9 cellular contexts compared by ENCODE assay signal in the genomic region with DNA sequence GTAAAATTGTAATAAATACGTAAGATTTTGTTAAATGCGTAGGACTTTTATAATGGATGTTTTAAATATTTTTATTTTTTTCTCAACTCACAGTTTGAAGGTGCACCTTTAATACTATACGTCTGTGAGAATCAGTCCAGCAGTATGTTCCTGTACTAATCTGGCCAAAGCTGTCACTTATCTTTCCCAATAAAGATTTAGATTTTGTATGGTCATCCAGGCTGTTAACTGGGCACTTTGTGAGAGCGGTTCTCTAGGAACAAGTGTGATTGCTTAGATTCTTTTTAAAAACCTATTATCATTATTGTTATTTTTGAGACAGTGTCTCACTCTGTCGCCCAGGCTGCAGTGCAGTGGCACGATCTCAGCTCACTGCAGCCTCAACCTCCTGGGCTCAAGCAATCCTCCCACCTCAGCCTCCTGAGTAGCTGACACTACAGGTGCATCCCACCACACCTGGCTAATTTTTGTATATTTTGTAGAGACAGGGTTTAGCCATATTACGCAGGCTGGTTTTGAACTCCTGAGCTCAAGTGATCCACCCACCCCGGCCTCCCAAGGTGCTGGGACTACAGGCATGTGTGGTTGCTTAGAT. TPM values are rescaled to one million over a fixed set of nuclear protein-coding genes. Genes with fewer than 3 reads are reported as not detected.
A peak's percentile ranks its signal among the peaks of the same experiment; 100 is the strongest.
DNase-seq lines count a peak whose midpoint lies in the region; ATAC-seq, FAIRE-seq and TF ChIP-seq lines count a peak whose summit lies in the region.
"Had no signal": no experiment of that assay in that cellular context is flagged by ENCODE, and none has a peak within 500 bp of the region (broad histone marks: within the 10 kb centered on the region; RNA-seq: fewer than 3 reads in every experiment).

No MANE protein-coding gene starts in this region.

- H3K9ac ChIP-seq in GM12878 (ENCODE audit: control insufficient read depth, insufficient read depth, low read length): peak overlapping the region; percentile 92

- RAD21 ChIA-PET in GM12878 (lab: Charles Lee; ENCODE audit: unreplicated experiment): interaction anchor here (0.8 to 4.1 kb wide), 7 partner anchors 9 to 120 kb away, joined by 3 to 23 read pairs (median 5); a partner anchor contains a TSS

- no peak overlapping the region for H3K27ac Mint-ChIP-seq in activated naive CD4-positive, alpha-beta T cell treated with anti-CD3 and anti-CD28 coated beads, Interleukin-2, amount 50 U/mL, for 24 hours

- no peaks in the 10 kb centered on the region for H4K20me1 ChIP-seq in GM12878 (ENCODE audit: control insufficient read depth, insufficient read depth)

- H3K79me2 ChIP-seq in GM12878 (ENCODE audit: control insufficient read depth, insufficient read depth, low read length): peaks cover 6% of the 10 kb centered on the region

- H3K27me3 Mint-ChIP-seq in activated naive CD4-positive, alpha-beta T cell treated with anti-CD3 and anti-CD28 coated beads, Interleukin-2, amount 50 U/mL, for 24 hours: peaks cover 36% of the 10 kb centered on the region

- TSS peak; percentile 54 for BruUV-seq in GM12878 (replicated peaks; lab: Mats Ljungman, UMichigan)

- TF ChIP-seq POLR2A in GM12878 (IDR thresholded peaks at IDR 0.05; ENCODE audit: low read depth, low read length): no peak

- no peaks in the 10 kb centered on the region for H3K9me3 Mint-ChIP-seq in activated naive CD4-positive, alpha-beta T cell treated with anti-CD3 and anti-CD28 coated beads, Interleukin-2, amount 50 U/mL, for 24 hours

- no peaks in the 10 kb centered on the region for H3K27me3 ChIP-seq in GM12878 (replicated peaks in 1 of 2; ENCODE audit: control insufficient read depth in 2 of 2, insufficient read depth in 2 of 2, low read length in 1 of 2)
- no peaks in the 10 kb centered on the region for H3K27me3 ChIP-seq in lower lobe of right lung (ENCODE audit: low read depth)
- H3K27me3 ChIP-seq in upper lobe of right lung: no peaks in the 10 kb centered on the region

- peaks cover 15% of the 10 kb centered on the region for H3K4me1 Mint-ChIP-seq in activated naive CD4-positive, alpha-beta T cell treated with anti-CD3 and anti-CD28 coated beads, Interleukin-2, amount 50 U/mL, for 24 hours

- CTCF ChIA-PET in GM12878 (lab: Yijun Ruan, JAX): interaction anchor here (0.8 to 12.1 kb wide), 6 partner anchors 10 to 192 kb away, joined by 4 to 223 read pairs (median 9); no protein-coding TSS in a partner anchor

- H3K27ac ChIP-seq in GM12878 (ENCODE audit: control insufficient read depth, insufficient read depth): peak overlapping the region; percentile 66; the same call in 1 of the 2 replicates
- H3K27ac ChIP-seq in lower lobe of right lung: peak overlapping the region; percentile 92
- peak overlapping the region; percentile 91 for H3K27ac ChIP-seq in upper lobe of right lung

- DNase-seq in activated naive CD4-positive, alpha-beta T cell treated with anti-CD3 and anti-CD28 coated beads, Interleukin-2, amount 50 U/mL, for 16 hours: no peak
- DNase-seq in GM12878 (ENCODE audit: low read depth, low spot score): no peak
- DNase-seq in lower lobe of right lung: no peak
- no peak for DNase-seq in upper lobe of right lung
- DNase-seq in pons (ENCODE audit: low spot score): no peak
- no peak for DNase-seq in C1 segment of cervical spinal cord (lab: John Stamatoyannopoulos, UW)
- DNase-seq: DND-41 had no signal

- H3K9me3 ChIP-seq in GM12878 (replicated peaks; ENCODE audit: control insufficient read depth, insufficient read depth, low read length) (peaks cover 2% of the 10 kb centered on the region; the same call in 1 of the 3 replicates), lower lobe of right lung (no peaks in the 10 kb centered on the region), upper lobe of right lung (no peaks in the 10 kb centered on the region)

- H3K36me3 Mint-ChIP-seq in activated naive CD4-positive, alpha-beta T cell treated with anti-CD3 and anti-CD28 coated beads, Interleukin-2, amount 50 U/mL, for 24 hours: peaks cover 2% of the 10 kb centered on the region

- no peak for FAIRE-seq in GM12878 (lab: Jason Lieb, UNC)

- H3K4me3 Mint-ChIP-seq in activated naive CD4-positive, alpha-beta T cell treated with anti-CD3 and anti-CD28 coated beads, Interleukin-2, amount 50 U/mL, for 24 hours: peak overlapping the region; percentile 96

- WGBS in GM12878 (ENCODE audit: insufficient coverage, insufficient replicate concordance, low lambda C conversion rate, missing lambda C conversion rate): 64% methylated on average over 8 of the region's 8 CpGs

- POLR2A ChIA-PET in GM12878 (lab: Charles Lee): interaction anchor here (1.1 to 2.3 kb wide), 4 partner anchors 10 to 119 kb away, joined by 3 to 14 read pairs (median 10); a partner anchor contains a TSS

- in situ Hi-C loops in GM12878 (cut with MboI): no loop called here

- H3K4me1 ChIP-seq in GM12878 (ENCODE audit: control insufficient read depth, insufficient read depth, low read length) (peaks cover 16% of the 10 kb centered on the region), lower lobe of right lung (peaks cover 27% of the 10 kb centered on the region), upper lobe of right lung (peaks cover 23% of the 10 kb centered on the region)

- H3K36me3 ChIP-seq in GM12878 (ENCODE audit: control insufficient read depth in 2 of 2, insufficient read depth in 2 of 2, low read length in 1 of 2) (no peaks in the 10 kb centered on the region), lower lobe of right lung (no peaks in the 10 kb centered on the region), upper lobe of right lung (no peaks in the 10 kb centered on the region)

- ATAC-seq in GM12878 (no peak), lower lobe of right lung (no peak), upper lobe of right lung (no peak), GM19035 (IDR thresholded peaks at IDR 0.05; ENCODE audit: unreplicated experiment) (no peak)

- no peak for TF ChIP-seq RAD21 in GM12878 (IDR thresholded peaks at IDR 0.05; ENCODE audit: insufficient read depth, low read depth, low read length)

- H2AFZ ChIP-seq in GM12878 (ENCODE audit: control insufficient read depth, low read depth, low read length): peak overlapping the region; percentile 85

- no peak for TF ChIP-seq CTCF in GM12878 (IDR thresholded peaks at IDR 0.05 in 2 of 3, conservative IDR thresholded peaks at IDR 0.05 in 1 of 3; ENCODE audit: control insufficient read depth in 2 of 3, extremely low read depth in 1 of 3, insufficient read depth in 1 of 3, low read depth in 3 of 3, low read length in 3 of 3)
- TF ChIP-seq CTCF in lower lobe of right lung (IDR thresholded peaks at IDR 0.05): no peak
- no peak for TF ChIP-seq CTCF in upper lobe of right lung (IDR thresholded peaks at IDR 0.05)

- SMC1A ChIA-PET in GM12878 (lab: Charles Lee; ENCODE audit: uncharacterized antibody, unreplicated experiment): interaction anchor here (0.8 to 10.4 kb wide), 6 partner anchors 11 to 120 kb away, joined by 3 to 128 read pairs (median 6); a partner anchor contains a TSS

- intact Hi-C loops in GM12878 (cut with micrococcal nuclease; ENCODE audit: unreplicated experiment) (no loop called here), lower lobe of right lung (cut with DNase I) (loop anchor here (10.0 kb wide), 1 partner anchor 71 kb away; no protein-coding TSS in a partner anchor), upper lobe of right lung (cut with DNase I) (no loop called here)

- no peak for TF ChIP-seq EP300 in GM12878 (IDR thresholded peaks at IDR 0.05; ENCODE audit: borderline replicate concordance in 1 of 2, control insufficient read depth in 1 of 2, low read depth in 2 of 2, low read length in 2 of 2)

- peak overlapping the region; percentile 92 for H3K4me2 ChIP-seq in GM12878 (ENCODE audit: control insufficient read depth, insufficient read depth)

- peak overlapping the region; percentile 81 for H3K4me3 ChIP-seq in GM12878
- peak overlapping the region; percentile 85 for H3K4me3 ChIP-seq in lower lobe of right lung
- peak overlapping the region; percentile 74 for H3K4me3 ChIP-seq in upper lobe of right lung

RNA-seq across cellular contexts. Expression of a gene that starts 1.7 kb away (rescaled TPM):
- total RNA-seq in GM12878 (2013; cell fraction: nucleolus; rRNA removed): 8.7 and 9.1 TPM in 2 replicates
- total RNA-seq in GM12878 (2014; rRNA removed) (8.4 and 11.3 TPM in 2 replicates), GM12878 (2014; rRNA removed; fragmentation: Illumina TruSeq; extraction: Trizol) (8.4 and 8.8 TPM in 2 replicates), GM12878 (2021) (7.4 and 9.2 TPM in 2 replicates), lower lobe of right lung (18.3 TPM), upper lobe of right lung (19.5 TPM)
- 1.4 TPM for polyA plus RNA-seq in GM12878 (2011; ENCODE audit: low read depth)
- polyA plus RNA-seq in GM12878 (2011; rRNA removed) (5.0 and 5.4 TPM in 2 replicates), GM12878 (2014; fragmentation: Illumina TruSeq; extraction: Trizol) (6.3 and 8.1 TPM in 2 replicates), GM12878 (2014; fragmentation: Nextera tagmentation; extraction: Ambion mirVana) (1 to 10 TPM in 1 of 2 experiments, under 1 TPM in 1; 0.92 to 2.6 TPM), GM12878 (2014; rRNA removed) (8.2 and 8.8 TPM in 2 replicates), GM12878 (2016; fragmentation: Nextera tagmentation; extraction: Ambion mirVana) (1 to 10 TPM; 9.0 TPM)
- polyA plus RNA-seq in GM12878 (2011; cell fraction: cytosol; rRNA removed): 2.7 and 3.1 TPM in 2 replicates
- polyA plus RNA-seq in GM12878 (2011; cell fraction: nucleus; rRNA removed): 8.4 and 9.0 TPM in 2 replicates
- polyA plus RNA-seq in GM12878 (2012): 1.9 and 3.6 TPM in 2 replicates
- 5.0 and 7.6 TPM in 2 replicates for polyA minus RNA-seq in GM12878 (2011; rRNA and poly(A)+ RNA removed)
- polyA minus RNA-seq in GM12878 (2011; cell fraction: cytosol; rRNA and poly(A)+ RNA removed): 2.8 TPM in 2 replicates
- 4.6 and 11.5 TPM in 2 replicates for polyA minus RNA-seq in GM12878 (2011; cell fraction: nucleus; rRNA and poly(A)+ RNA removed)

RNA-seq across cellular contexts. Expression of a gene that starts 58.4 kb away (rescaled TPM):
- 0.06 TPM in 1 of 2 replicates, not detected in the other for total RNA-seq in GM12878 (2013; cell fraction: nucleolus; rRNA removed)
- not detected in 2 replicates for total RNA-seq in GM12878 (2014; rRNA removed)
- not detected in 2 replicates for total RNA-seq in GM12878 (2014; rRNA removed; fragmentation: Illumina TruSeq; extraction: Trizol)
- total RNA-seq in GM12878 (2021): 0.03 TPM in 2 replicates
- polyA plus RNA-seq in GM12878 (2011; ENCODE audit: low read depth): 0.03 TPM
- 0.04 and 0.07 TPM in 2 replicates for polyA plus RNA-seq in GM12878 (2011; rRNA removed)
- polyA plus RNA-seq in GM12878 (2011; cell fraction: cytosol; rRNA removed): 0.01 and 0.02 TPM in 2 replicates
- polyA plus RNA-seq in GM12878 (2011; cell fraction: nucleus; rRNA removed): 0.06 and 0.15 TPM in 2 replicates
- polyA plus RNA-seq in GM12878 (2012): 0.01 TPM in 1 of 2 replicates, not detected in the other
- under 0.01 TPM in 1 of 2 replicates, not detected in the other for polyA plus RNA-seq in GM12878 (2014; fragmentation: Illumina TruSeq; extraction: Trizol)
- polyA plus RNA-seq in GM12878 (2014; fragmentation: Nextera tagmentation; extraction: Ambion mirVana): under 1 TPM in 1 of 2 experiments, not detected in 1; under 0.01 TPM
- polyA plus RNA-seq in GM12878 (2014; rRNA removed): 0.03 TPM in 2 replicates
- polyA plus RNA-seq in GM12878 (2016; fragmentation: Nextera tagmentation; extraction: Ambion mirVana): not detected
- polyA minus RNA-seq in GM12878 (2011; rRNA and poly(A)+ RNA removed): 0.21 TPM in 1 of 2 replicates, not detected in the other
- not detected in 2 replicates for polyA minus RNA-seq in GM12878 (2011; cell fraction: cytosol; rRNA and poly(A)+ RNA removed)
- 0.12 TPM in 1 of 2 replicates, not detected in the other for polyA minus RNA-seq in GM12878 (2011; cell fraction: nucleus; rRNA and poly(A)+ RNA removed)
- total RNA-seq in lower lobe of right lung: 151 TPM
- total RNA-seq in upper lobe of right lung: 163 TPM

Comparison
In these comparisons a context has a peak if more than half of its experiments do, and no peak if none do; other contexts are left out.
1. RNA of a gene that starts 58.4 kb away (total RNA-seq): 163 TPM in upper lobe of right lung (single experiment) and 151 TPM in lower lobe of right lung (single experiment); 0.03 to 0.06 TPM in GM12878; every median in the first group is over 100 times any median in the second.
2. Peak in every context shown above with its lines, with median percentiles within 50 percentile points of each other: H3K27ac ChIP-seq and H3K4me3 ChIP-seq.